ENCODE assay signal across 23 cellular contexts in the genomic region with DNA sequence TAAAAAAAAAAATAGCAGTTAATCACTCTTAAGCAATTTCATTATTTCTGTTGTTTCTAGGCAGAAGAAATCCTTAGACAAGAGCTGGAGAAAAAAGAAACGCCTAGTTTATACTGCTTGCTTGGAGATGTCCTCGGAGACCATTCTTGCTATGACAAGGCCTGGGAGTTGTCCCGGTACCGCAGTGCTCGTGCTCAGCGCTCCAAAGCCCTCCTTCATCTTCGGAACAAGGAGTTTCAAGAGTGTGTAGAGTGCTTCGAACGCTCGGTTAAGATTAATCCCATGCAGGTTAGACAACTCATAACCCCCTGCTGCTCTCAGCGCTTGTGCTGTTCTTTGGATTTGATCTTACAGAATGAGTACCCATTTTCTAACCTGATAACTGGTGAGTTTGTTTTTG.
"Had no signal": no experiment of that assay in that cellular context is flagged by ENCODE, and none has a peak within 500 bp of the region (broad histone marks: within the 10 kb centered on the region; RNA-seq: fewer than 3 reads in every experiment).

No MANE protein-coding gene starts in this region.

- H3K9me3 ChIP-seq: gastroesophageal sphincter, ovary, sigmoid colon had no signal

- H3K4me3 ChIP-seq: gastroesophageal sphincter, ovary, sigmoid colon had no signal

- DNase-seq: activated CD4-positive, alpha-beta T cell treated with anti-CD3 and anti-CD28 coated beads for 4 hours; activated CD4-positive, alpha-beta T cell treated with anti-CD3 and anti-CD28 coated beads, Interleukin-2, amount 50 U/mL, for 48 hours; activated CD8-positive, alpha-beta memory T cell treated with anti-CD3 and anti-CD28 coated beads for 24 hours; activated effector memory CD4-positive, alpha-beta T cell treated with Interleukin-2 at 50 U/mL for 16 hours; activated naive CD4-positive, alpha-beta T cell treated with Interleukin-2 at 50 U/mL for 16 hours; activated naive CD8-positive, alpha-beta T cell treated with anti-CD3 and anti-CD28 coated beads, Interleukin-2, amount 10 ng/mL, durations not matched to agents 7 days and 5 days; amniotic stem cell; brain microvascular endothelial cell; caudate nucleus; cortex of kidney; effector memory CD8-positive, alpha-beta T cell; erythroblast; head of caudate nucleus; midbrain; naive thymus-derived CD4-positive, alpha-beta T cell; ovary; sigmoid colon; small intestine; stimulated activated CD4-positive, alpha-beta T cell treated with anti-CD3 and anti-CD28 coated beads, Interleukin-4, amount 100 ng/mL, for 24 hours; substantia nigra; T-helper 9 cell had no signal

- H3K27ac ChIP-seq: brain microvascular endothelial cell, gastroesophageal sphincter, ovary, sigmoid colon, VCaP had no signal

- ATAC-seq: effector memory CD8-positive, alpha-beta T cell; gastroesophageal sphincter; naive thymus-derived CD4-positive, alpha-beta T cell had no signal

- H3K27me3 ChIP-seq: brain microvascular endothelial cell, gastroesophageal sphincter, ovary, sigmoid colon had no signal

- H3K36me3 ChIP-seq: ovary had no signal

- H3K4me1 ChIP-seq: gastroesophageal sphincter, sigmoid colon had no signal
